In genomic region chr11:5282652-5283051, GRCh38 we compare ENCODE assay signal across 38 cellular contexts. TPM values are rescaled to one million over a fixed set of nuclear protein-coding genes. Genes with fewer than 3 reads are reported as not detected.
"Had no signal": no experiment of that assay in that cellular context is flagged by ENCODE, and none has a peak within 500 bp of the region (broad histone marks: within the 10 kb centered on the region; RNA-seq: fewer than 3 reads in every experiment).

No MANE protein-coding gene starts in this region.

- DNase-seq: Karpas-422, Kasumi-1, MG63, MM.1S, MV-4-11, NCI-H1048, NCI-H1092, NCI-H1092 treated with DMSO at 0.1 percent for 48 hours, NCI-H1105, NCI-H1105 treated with DMSO at 0.1 percent for 48 hours, NCI-H1417, NCI-H1417 treated with DMSO at 0.1 percent for 48 hours, NCI-H1436, NCI-H1436 treated with DMSO at 0.1 percent for 48 hours, NCI-H146, NCI-H1694, NCI-H1694 treated with DMSO at 0.1 percent for 48 hours, NCI-H187, NCI-H187 treated with DMSO at 0.1 percent for 48 hours, NCI-H1930, NCI-H2029, NCI-H2029 treated with DMSO at 0.1 percent for 48 hours, NCI-H2081, NCI-H2081 treated with DMSO at 0.1 percent for 48 hours, NCI-H2107, NCI-H2171, NCI-H2171 treated with DMSO at 0.1 percent for 48 hours, NCI-H2227 treated with DMSO at 0.1 percent for 48 hours, NCI-H226, NCI-H345, NCI-H446, NCI-H446 treated with DMSO at 0.1 percent for 48 hours, NCI-H510A, NCI-H510A treated with DMSO at 0.1 percent for 48 hours had no signal

- H3K36me3 ChIP-seq: MG63 had no signal

- H3K4me3 ChIP-seq: MG63 had no signal

- H3K27me3 ChIP-seq: MG63 had no signal

- H3K9me3 ChIP-seq: MG63 had no signal

RNA-seq across cellular contexts. Expression of gene HBE1, which starts 12.9 kb away (rescaled TPM):
- total RNA-seq: LHCN-M2, MCF 10A had no signal

RNA-seq across cellular contexts. Expression of gene OR51B4, which starts 19.1 kb away (rescaled TPM):
- total RNA-seq: LHCN-M2, MCF 10A, NCI-H460 had no signal

RNA-seq across cellular contexts. Expression of gene HBG2, which starts 28.1 kb away (rescaled TPM):
- total RNA-seq: LHCN-M2, M059J, MCF 10A, NCI-H460 had no signal

RNA-seq across cellular contexts. Expression of gene HBG1, which starts 33.0 kb away (rescaled TPM):
- total RNA-seq: LHCN-M2, M059J, MCF 10A, NCI-H460 had no signal

RNA-seq across cellular contexts. Expression of gene OR51B2, which starts 41.4 kb away (rescaled TPM):
- total RNA-seq: LHCN-M2, M059J, MCF 10A, NCI-H460 had no signal
